Comparison of ENCODE assay signal across 1 cellular context in the genomic region with DNA sequence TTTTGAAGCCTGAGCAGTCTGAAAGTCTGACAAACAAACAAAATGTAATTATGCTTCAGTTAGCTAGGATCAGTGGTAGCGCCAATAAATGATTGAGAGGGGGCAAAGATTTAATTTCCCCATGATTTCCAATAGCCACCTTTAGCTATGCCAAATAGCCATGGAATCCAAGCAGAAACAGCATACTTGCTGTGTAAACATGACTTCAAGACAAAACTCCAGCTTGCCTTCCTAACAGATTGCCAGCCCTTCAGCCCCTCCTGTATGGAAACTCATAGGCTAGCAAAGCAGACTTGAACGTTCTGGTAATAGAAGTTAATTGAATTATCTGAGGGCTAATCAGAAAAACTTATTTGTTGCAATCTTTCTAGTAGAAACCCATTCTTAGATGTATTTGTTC.
TF ChIP-seq lines count a peak whose summit lies in the region.

No MANE protein-coding gene starts in this region.

TF ChIP-seq in SK-N-SH, 30 proteins besides CTCF, POLR2A, EP300 and RAD21 (continued from another document):
- TF ChIP-seq FOXJ3 (CRISPR knock-in tag; IDR thresholded peaks at IDR 0.05) (no peak), GABPA (IDR thresholded peaks at IDR 0.05; ENCODE audit: low read depth) (no peak), FOSL2 (IDR thresholded peaks at IDR 0.05; ENCODE audit: borderline replicate concordance, low read depth) (no peak), MEF2A (IDR thresholded peaks at IDR 0.05; ENCODE audit: borderline replicate concordance, low read depth) (no peak), SMC3 (IDR thresholded peaks at IDR 0.05; ENCODE audit: low read depth, low read length) (no peak), TCF12 (IDR thresholded peaks at IDR 0.05) (no peak)
TF ChIP-seq in SK-N-SH: peak in this region for 0.
